ENCODE assay signal across 25 cellular contexts in the genomic region with DNA sequence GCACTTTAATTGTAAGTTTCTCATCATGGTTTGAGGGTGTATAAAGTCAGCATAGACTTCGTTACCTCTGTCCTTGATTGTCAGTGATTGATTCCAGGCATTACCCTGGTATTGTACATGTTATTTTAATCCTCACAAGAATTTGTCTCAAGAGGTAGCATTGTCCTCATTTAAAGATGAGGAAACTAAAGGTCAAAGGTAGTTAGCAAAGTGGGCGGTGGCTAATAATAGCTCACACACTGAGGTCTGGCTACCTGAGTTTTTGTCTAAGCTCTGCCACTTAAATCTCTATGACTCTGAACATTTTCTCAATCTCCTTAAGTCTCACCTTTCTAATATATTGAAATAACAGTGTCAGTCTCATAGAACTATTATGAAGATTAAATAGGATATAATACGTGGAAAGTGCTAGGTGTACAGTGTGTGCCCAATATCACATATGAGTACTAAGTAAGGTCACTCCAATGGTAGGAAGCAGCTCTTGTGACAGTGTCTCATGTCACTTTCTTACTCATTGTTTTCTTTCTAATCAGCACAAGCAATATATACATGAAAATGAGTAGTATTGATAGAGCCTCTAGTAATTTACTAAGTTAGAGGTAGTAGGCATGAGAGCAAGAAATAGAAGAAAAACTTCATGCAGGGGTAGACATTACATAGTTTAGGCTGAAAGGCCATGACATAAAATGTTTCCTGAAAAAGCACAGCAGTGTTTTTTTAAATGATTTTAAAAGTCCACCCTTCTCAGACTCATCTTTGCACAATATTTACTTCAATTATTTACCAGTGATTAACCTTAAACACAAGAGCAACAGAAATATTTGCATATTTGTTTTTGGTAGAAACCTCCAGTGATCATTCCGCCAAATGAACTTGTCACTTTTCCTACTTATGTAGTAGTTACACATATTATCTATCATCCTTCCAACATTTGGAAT. TPM values are rescaled to one million over a fixed set of nuclear protein-coding genes. Genes with fewer than 3 reads are reported as not detected.
A peak's percentile ranks its signal among the peaks of the same experiment; 100 is the strongest.
DNase-seq lines count a peak whose midpoint lies in the region; ATAC-seq and TF ChIP-seq lines count a peak whose summit lies in the region.
"Had no signal": no experiment of that assay in that cellular context is flagged by ENCODE, and none has a peak within 500 bp of the region (broad histone marks: within the 10 kb centered on the region; RNA-seq: fewer than 3 reads in every experiment).

No MANE protein-coding gene starts in this region.

- H3K27ac ChIP-seq in left ventricle myocardium inferior (replicated peaks), result no peak overlapping the region
- H3K27ac ChIP-seq in epithelial cell of prostate, result peak overlapping the region; percentile 2
- H3K27ac ChIP-seq: prostate gland, tibial artery, VCaP had no signal

- intact Hi-C loops in left ventricle myocardium superior (cut with micrococcal nuclease) (no loop called here), left ventricle myocardium inferior (cut with micrococcal nuclease) (no loop called here), lower leg skin (cut with DNase I; ENCODE audit: low total_unique reads) (no loop called here)

- H3K4me1 ChIP-seq in left ventricle myocardium inferior, result peaks cover 60% of the 10 kb centered on the region
- H3K4me1 ChIP-seq: BE2C, prostate gland had no signal

- TF ChIP-seq POLR2A in lower leg skin (IDR thresholded peaks at IDR 0.05), result no peak

- peaks cover 10% of the 10 kb centered on the region for H3K36me3 Mint-ChIP-seq in mesothelial cell of epicardium

- no peaks in the 10 kb centered on the region for H3K9me3 Mint-ChIP-seq in mesothelial cell of epicardium
- H3K9me3 Mint-ChIP-seq: activated CD4-positive, alpha-beta T cell treated with anti-CD3 and anti-CD28 coated beads, Interleukin-2, amount 10 ng/mL, durations not matched to agents 7 days and 5 days; activated naive CD4-positive, alpha-beta T cell treated with anti-CD3 and anti-CD28 coated beads for 36 hours; memory B cell; stimulated activated naive CD8-positive, alpha-beta T cell treated with anti-CD3 and anti-CD28 coated beads, Interleukin-15, amount 100 ng/mL, for 72 hours had no signal

- TF ChIP-seq CTCF in left ventricle myocardium inferior (IDR thresholded peaks at IDR 0.05; ENCODE audit: borderline replicate concordance) (no peak), mesothelial cell of epicardium (IDR thresholded peaks at IDR 0.05; ENCODE audit: unreplicated experiment) (no peak), lower leg skin (IDR thresholded peaks at IDR 0.05) (no peak)

- H3K9me3 ChIP-seq in left ventricle myocardium inferior (replicated peaks), result no peaks in the 10 kb centered on the region
- H3K9me3 ChIP-seq: BE2C, prostate gland, tibial artery had no signal

- H3K4me3 ChIP-seq in left ventricle myocardium inferior (no peak overlapping the region), lower leg skin (ENCODE audit: low read depth, poor library complexity, severe bottlenecking) (no peak overlapping the region)
- H3K4me3 ChIP-seq: prostate gland, tibial artery had no signal

- DNase-seq in left ventricle myocardium superior (no peak), left ventricle myocardium inferior (no peak), epithelial cell of prostate (ENCODE audit: low read depth, low spot score) (no peak), mesothelial cell of epicardium (ENCODE audit: low spot score in 2 of 2, unreplicated experiment in 2 of 2) (no peak), cerebellum (ENCODE audit: low spot score) (no peak), SK-N-DZ (ENCODE audit: low spot score) (no peak), lower leg skin (ENCODE audit: low spot score in 2 of 2) (no peak)
- DNase-seq: ACHN; activated CD4-positive, alpha-beta T cell treated with anti-CD3 and anti-CD28 coated beads, Interleukin-2, amount 10 ng/mL, durations not matched to agents 7 days and 5 days; activated CD8-positive, alpha-beta memory T cell treated with anti-CD3 and anti-CD28 coated beads, Interleukin-2, amount 10 ng/mL, durations not matched to agents 7 days and 5 days; activated naive CD4-positive, alpha-beta T cell treated with anti-CD3 and anti-CD28 coated beads for 36 hours; activated T-cell treated with anti-CD3 and anti-CD28 coated beads, Interleukin-2, amount 50 U/mL, for 48 hours; BE2C; DMS153; effector CD4-positive, alpha-beta T cell; glutamatergic neuron; islet precursor cell; NCI-H1092; NCI-H1694 treated with DMSO at 0.1 percent for 48 hours; stimulated activated naive CD8-positive, alpha-beta T cell treated with anti-CD3 and anti-CD28 coated beads, Interleukin-15, amount 100 ng/mL, for 72 hours; tibial artery had no signal

- H3K27me3 Mint-ChIP-seq in mesothelial cell of epicardium (ENCODE audit: low read depth), result no peaks in the 10 kb centered on the region
- H3K27me3 Mint-ChIP-seq: activated CD4-positive, alpha-beta T cell treated with anti-CD3 and anti-CD28 coated beads, Interleukin-2, amount 10 ng/mL, durations not matched to agents 7 days and 5 days; activated CD8-positive, alpha-beta memory T cell treated with anti-CD3 and anti-CD28 coated beads, Interleukin-2, amount 10 ng/mL, durations not matched to agents 7 days and 5 days; memory B cell; stimulated activated naive CD8-positive, alpha-beta T cell treated with anti-CD3 and anti-CD28 coated beads, Interleukin-15, amount 100 ng/mL, for 72 hours had no signal

- no peak overlapping the region for H3K4me3 Mint-ChIP-seq in mesothelial cell of epicardium
- H3K4me3 Mint-ChIP-seq: activated CD4-positive, alpha-beta T cell treated with anti-CD3 and anti-CD28 coated beads, Interleukin-2, amount 10 ng/mL, durations not matched to agents 7 days and 5 days; activated CD8-positive, alpha-beta memory T cell treated with anti-CD3 and anti-CD28 coated beads, Interleukin-2, amount 10 ng/mL, durations not matched to agents 7 days and 5 days; activated naive CD4-positive, alpha-beta T cell treated with anti-CD3 and anti-CD28 coated beads for 36 hours; memory B cell; stimulated activated naive CD8-positive, alpha-beta T cell treated with anti-CD3 and anti-CD28 coated beads, Interleukin-15, amount 100 ng/mL, for 72 hours had no signal

- H3K36me3 ChIP-seq in left ventricle myocardium inferior, result peaks cover 21% of the 10 kb centered on the region
- H3K36me3 ChIP-seq: BE2C, prostate gland had no signal

- ATAC-seq in left ventricle myocardium superior (peak; percentile 48), GM21717 (IDR thresholded peaks at IDR 0.05; ENCODE audit: unreplicated experiment) (no peak)
- ATAC-seq: activated CD8-positive, alpha-beta memory T cell treated with anti-CD3 and anti-CD28 coated beads, Interleukin-2, amount 10 ng/mL, durations not matched to agents 7 days and 5 days; stimulated activated naive CD8-positive, alpha-beta T cell treated with anti-CD3 and anti-CD28 coated beads, Interleukin-15, amount 100 ng/mL, for 72 hours had no signal

- H3K27ac Mint-ChIP-seq in mesothelial cell of epicardium, result peak overlapping the region; percentile 43
- H3K27ac Mint-ChIP-seq: activated CD4-positive, alpha-beta T cell treated with anti-CD3 and anti-CD28 coated beads, Interleukin-2, amount 10 ng/mL, durations not matched to agents 7 days and 5 days; activated CD8-positive, alpha-beta memory T cell treated with anti-CD3 and anti-CD28 coated beads, Interleukin-2, amount 10 ng/mL, durations not matched to agents 7 days and 5 days; activated naive CD4-positive, alpha-beta T cell treated with anti-CD3 and anti-CD28 coated beads for 36 hours; memory B cell; stimulated activated naive CD8-positive, alpha-beta T cell treated with anti-CD3 and anti-CD28 coated beads, Interleukin-15, amount 100 ng/mL, for 72 hours had no signal

- H3K27me3 ChIP-seq in left ventricle myocardium inferior (ENCODE audit: low read depth), result no peaks in the 10 kb centered on the region
- H3K27me3 ChIP-seq: BE2C, tibial artery had no signal

- peaks cover 25% of the 10 kb centered on the region for H3K4me1 Mint-ChIP-seq in mesothelial cell of epicardium

- 86 to 90% methylated on average over 4 of the region's 4 CpGs for WGBS in lower leg skin, 2 donors

RNA-seq across cellular contexts. Expression of gene AHR, which starts 21.0 kb away (rescaled TPM):
- 37.9 TPM for total RNA-seq in left ventricle myocardium superior
- 24.9 TPM for total RNA-seq in left ventricle myocardium inferior
- 45.6 to 49.7 TPM (median 48.0 TPM) in 3 replicates for total RNA-seq in mesothelial cell of epicardium
- total RNA-seq in cerebellum, result 24.4 TPM
- polyA plus RNA-seq in SK-N-DZ (2014; cell fraction: cytosol; rRNA removed), result 0.01 and 0.07 TPM in 2 replicates
- not detected in 2 replicates for polyA plus RNA-seq in SK-N-DZ (2014; cell fraction: nucleus; rRNA removed)
- total RNA-seq in lower leg skin, result 10 to 100 TPM; 83.2 to 92.7 (median 90.0) TPM
